Comparison of ENCODE assay signal across 11 cellular contexts in genomic region chr3:9782777-9783176, GRCh38. TPM values are rescaled to one million over a fixed set of nuclear protein-coding genes. Genes with fewer than 3 reads are reported as not detected.
DNase-seq lines count a peak whose midpoint lies in the region; ATAC-seq and TF ChIP-seq lines count a peak whose summit lies in the region.
"Had no signal": no experiment of that assay in that cellular context is flagged by ENCODE, and none has a peak within 500 bp of the region (broad histone marks: within the 10 kb centered on the region; RNA-seq: fewer than 3 reads in every experiment).

No MANE protein-coding gene starts in this region.

- ATAC-seq in HG02610 (IDR thresholded peaks at IDR 0.05; ENCODE audit: unreplicated experiment) (no peak), HG03520 (IDR thresholded peaks at IDR 0.05; ENCODE audit: unreplicated experiment) (no peak)

- H3K9ac ChIP-seq in BLaER1, result peak overlapping the region; percentile 54; the same call in 1 of the 2 replicates

- TF ChIP-seq CTCF in GM13976 (IDR thresholded peaks at IDR 0.05; ENCODE audit: borderline replicate concordance, control extremely low read depth, extremely low read depth, insufficient read depth, missing control alignments), result peak; percentile 20
- TF ChIP-seq CTCF in PC-9 (conservative IDR thresholded peaks at IDR 0.05), result peak; percentile 38
- TF ChIP-seq CTCF in fibroblast of pulmonary artery (IDR thresholded peaks at IDR 0.05; ENCODE audit: low read length, missing control alignments), result peak; percentile 6

- H3K4me1 ChIP-seq in BLaER1 (peaks cover 60% of the 10 kb centered on the region), PC-9 (replicated peaks; ENCODE audit: insufficient read depth) (no peaks in the 10 kb centered on the region)

- peak overlapping the region; percentile 89 for H3K4me2 ChIP-seq in BLaER1
- H3K4me2 ChIP-seq in PC-9, result no peak overlapping the region
- H3K4me2 ChIP-seq: hepatocyte had no signal

- no TSS peak for BruUV-seq in PC-9 (replicated peaks; lab: Mats Ljungman, UMichigan)

- no peaks in the 10 kb centered on the region for H3K9me2 ChIP-seq in PC-9 (ENCODE audit: insufficient read depth)

- 0 out of 2 replicates have a peak, but pooled peaks cover 3% of the 10 kb centered on the region for H3F3A ChIP-seq in PC-9 (ENCODE audit: insufficient read depth, low read depth)

- intact Hi-C loops in PC-9 (cut with micrococcal nuclease; ENCODE audit: unreplicated experiment), result no loop called here

- in situ Hi-C loops in GM13976 (cut with MboI; ENCODE audit: low sequenced_read_pairs, unreplicated experiment) (no loop called here), ACHN (cut with HindIII; ENCODE audit: low pct_ligation_motif_present, low pct_unique_long_range_greater_than_20kb, low sequenced_read_pairs) (no loop called here)

- H3K27ac ChIP-seq in BLaER1 (no peak overlapping the region), PC-9 (no peak overlapping the region)
- H3K27ac ChIP-seq: hepatocyte had no signal

- H3K79me2 ChIP-seq in PC-9 (ENCODE audit: low read depth), result no peaks in the 10 kb centered on the region
- H3K79me2 ChIP-seq: hepatocyte had no signal

- H3K9me3 ChIP-seq in BLaER1 (no peaks in the 10 kb centered on the region), PC-9 (ENCODE audit: insufficient read depth, low read depth) (no peaks in the 10 kb centered on the region)

- H2AFZ ChIP-seq in PC-9, result no peak overlapping the region
- H2AFZ ChIP-seq: hepatocyte had no signal

- DNase-seq in GM13976 (ENCODE audit: low spot score) (no peak), PC-9 (no peak), fibroblast of pulmonary artery (ENCODE audit: low read depth) (no peak), ACHN (no peak), NCI-H774 (lab: John Stamatoyannopoulos, UW) (no peak)
- DNase-seq: activated gamma-delta T cell, DMS79 had no signal

- H3K4me3 ChIP-seq in BLaER1, result no peak overlapping the region
- H3K4me3 ChIP-seq in PC-9, result no peak overlapping the region
- H3K4me3 ChIP-seq in fibroblast of pulmonary artery (replicated peaks; ENCODE audit: low read depth, low read length), result no peak overlapping the region
- H3K4me3 ChIP-seq: hepatocyte had no signal

- POLR2A ChIA-PET in PC-9 (lab: Charles Lee; ENCODE audit: unreplicated experiment), result no interaction called here

- H3K36me3 ChIP-seq in BLaER1 (peaks cover 22% of the 10 kb centered on the region), PC-9 (ENCODE audit: low read depth) (peaks cover 11% of the 10 kb centered on the region)

- H3K27me3 ChIP-seq in BLaER1, result no peaks in the 10 kb centered on the region
- no peaks in the 10 kb centered on the region for H3K27me3 ChIP-seq in PC-9 (ENCODE audit: insufficient read depth, low read depth)
- H3K27me3 ChIP-seq: hepatocyte had no signal

- CTCF ChIA-PET in PC-9 (lab: Charles Lee), result no interaction called here

- peaks cover 4% of the 10 kb centered on the region; the same call in 1 of the 2 replicates for H4K20me1 ChIP-seq in BLaER1
- no peaks in the 10 kb centered on the region for H4K20me1 ChIP-seq in PC-9 (ENCODE audit: insufficient read depth)

RNA-seq across cellular contexts. Expression of gene TADA3, which starts 9.5 kb away (rescaled TPM):
- total RNA-seq in PC-9 (2021), result 72.4 and 99.1 TPM in 2 replicates

RNA-seq across cellular contexts. Expression of gene ARPC4, which starts 10.1 kb away (rescaled TPM):
- total RNA-seq in PC-9 (2021), result 114 and 127 TPM in 2 replicates

RNA-seq across cellular contexts. Expression of gene CAMK1, which starts 13.0 kb away (rescaled TPM):
- total RNA-seq in PC-9 (2021), result 2.0 and 3.1 TPM in 2 replicates

RNA-seq across cellular contexts. Expression of gene TTLL3, which starts 27.3 kb away (rescaled TPM):
- total RNA-seq in PC-9 (2021), result 21.7 and 35.8 TPM in 2 replicates

RNA-seq across cellular contexts. Expression of gene OGG1, which starts 33.0 kb away (rescaled TPM):
- total RNA-seq in PC-9 (2021), result 22.1 and 24.3 TPM in 2 replicates
